ENCODE assay signal across 1 cellular context in genomic region chr6:51959744-51960383, GRCh38.
TF ChIP-seq lines count a peak whose summit lies in the region.

No MANE protein-coding gene starts in this region.

TF ChIP-seq in HepG2, 621 proteins besides CTCF, POLR2A, EP300 and RAD21 (continued from another document and continues in another):
- TF ChIP-seq MXD3 (CRISPR knock-in tag; IDR thresholded peaks at IDR 0.05) (no peak), ZBTB7B (CRISPR knock-in tag; IDR thresholded peaks at IDR 0.05) (no peak), AKAP8 (CRISPR knock-in tag; IDR thresholded peaks at IDR 0.05) (no peak), TOE1 (CRISPR knock-in tag; IDR thresholded peaks at IDR 0.05) (no peak), ZKSCAN8 (CRISPR knock-in tag; IDR thresholded peaks at IDR 0.05; ENCODE audit: borderline replicate concordance) (0 out of 2 replicates have a peak, but pooled peaks have one; percentile 38), ZNF724P (CRISPR knock-in tag; IDR thresholded peaks at IDR 0.05; ENCODE audit: borderline replicate concordance) (no peak), CREB3 (CRISPR knock-in tag; IDR thresholded peaks at IDR 0.05) (no peak), ZBED4 (CRISPR knock-in tag; IDR thresholded peaks at IDR 0.05; ENCODE audit: borderline replicate concordance) (0 out of 2 replicates have a peak, but pooled peaks have one; percentile 54), ZNF234 (CRISPR knock-in tag; conservative IDR thresholded peaks at IDR 0.05) (no peak), MEIS1 (CRISPR knock-in tag; IDR thresholded peaks at IDR 0.05; ENCODE audit: borderline replicate concordance) (no peak), ZNF34 (CRISPR knock-in tag; IDR thresholded peaks at IDR 0.05; ENCODE audit: borderline replicate concordance) (no peak), LRRFIP1 (CRISPR knock-in tag; conservative IDR thresholded peaks at IDR 0.05) (no peak), HMG20B (CRISPR knock-in tag; conservative IDR thresholded peaks at IDR 0.05) (no peak), CEBPG (CRISPR knock-in tag; IDR thresholded peaks at IDR 0.05) (no peak), HMGXB4 (CRISPR knock-in tag; IDR thresholded peaks at IDR 0.05; ENCODE audit: borderline replicate concordance in 1 of 2, low read depth in 1 of 2) (0 out of 4 replicates have a peak, but pooled peaks of 1 of the 2 experiments have one; percentile 37), ZNF574 (CRISPR knock-in tag; IDR thresholded peaks at IDR 0.05) (no peak), ELF3 (CRISPR knock-in tag; IDR thresholded peaks at IDR 0.05) (peak; percentile 59), CREB1 (IDR thresholded peaks at IDR 0.05) (0 out of 2 replicates have a peak, but pooled peaks have one; percentile 4), CREB1 (CRISPR knock-in tag; IDR thresholded peaks at IDR 0.05) (no peak), REPIN1 (CRISPR knock-in tag; IDR thresholded peaks at IDR 0.05; ENCODE audit: borderline replicate concordance, low read depth) (no peak), AGO1 (IDR thresholded peaks at IDR 0.05; ENCODE audit: low read depth, low read length, poor library complexity, severe bottlenecking) (no peak), CREBL2 (CRISPR knock-in tag; IDR thresholded peaks at IDR 0.05; ENCODE audit: borderline replicate concordance) (no peak), ISL2 (CRISPR knock-in tag; IDR thresholded peaks at IDR 0.05) (no peak), GABPA (IDR thresholded peaks at IDR 0.05; ENCODE audit: low read depth, low read length) (no peak), GABPA (CRISPR knock-in tag; IDR thresholded peaks at IDR 0.05; ENCODE audit: low read depth) (no peak), ZNF362 (CRISPR knock-in tag; IDR thresholded peaks at IDR 0.05; ENCODE audit: borderline replicate concordance) (no peak), CERS6 (CRISPR knock-in tag; IDR thresholded peaks at IDR 0.05) (no peak), ZNF205 (CRISPR knock-in tag; IDR thresholded peaks at IDR 0.05) (no peak), JUN (CRISPR knock-in tag; IDR thresholded peaks at IDR 0.05) (no peak), CBX1 (IDR thresholded peaks at IDR 0.05; ENCODE audit: low read depth) (no peak), FOXJ3 (CRISPR knock-in tag; IDR thresholded peaks at IDR 0.05; ENCODE audit: borderline replicate concordance) (no peak), ZNF598 (CRISPR knock-in tag; IDR thresholded peaks at IDR 0.05; ENCODE audit: borderline replicate concordance) (no peak), ZSCAN31 (CRISPR knock-in tag; IDR thresholded peaks at IDR 0.05; ENCODE audit: low read depth) (no peak), ZNF580 (CRISPR knock-in tag; IDR thresholded peaks at IDR 0.05; ENCODE audit: borderline replicate concordance, low read depth) (0 out of 2 replicates have a peak, but pooled peaks have one; percentile 40), JUNB (CRISPR knock-in tag; IDR thresholded peaks at IDR 0.05; ENCODE audit: borderline replicate concordance) (no peak), ZKSCAN1 (IDR thresholded peaks at IDR 0.05; ENCODE audit: low read length) (no peak), TIGD3 (CRISPR knock-in tag; IDR thresholded peaks at IDR 0.05; ENCODE audit: borderline replicate concordance) (no peak), EED (CRISPR knock-in tag; IDR thresholded peaks at IDR 0.05) (no peak), CBFB (CRISPR knock-in tag; IDR thresholded peaks at IDR 0.05) (no peak), ZNF780A (CRISPR knock-in tag; IDR thresholded peaks at IDR 0.05) (no peak), ZNF777 (CRISPR knock-in tag; IDR thresholded peaks at IDR 0.05) (no peak), BCL3 (CRISPR knock-in tag; IDR thresholded peaks at IDR 0.05) (no peak)
